In the genomic region with DNA sequence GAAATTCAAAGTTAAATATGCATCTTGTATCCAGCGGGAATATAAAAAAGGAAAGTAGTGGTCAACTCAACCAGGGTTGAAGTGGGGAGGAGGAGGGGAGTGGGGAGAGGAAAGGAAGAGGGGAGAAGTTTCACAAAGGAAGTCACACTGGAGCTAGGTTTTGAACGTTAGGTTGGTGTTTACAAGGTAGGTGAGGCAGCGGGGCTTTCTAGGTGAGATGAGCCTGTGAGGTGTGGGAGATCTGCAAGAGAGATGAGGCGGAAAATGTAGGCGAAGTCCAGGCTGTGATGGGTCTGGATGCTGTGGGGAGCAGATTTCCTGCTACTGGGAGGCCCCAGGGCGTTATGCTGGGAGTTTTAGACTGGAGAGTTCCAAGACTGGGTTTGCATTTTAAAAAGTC, we compare ENCODE assay signal across 2 cellular contexts.
TF ChIP-seq lines count a peak whose summit lies in the region.

No MANE protein-coding gene starts in this region.

TF ChIP-seq in GM23338, 12 proteins besides CTCF, POLR2A, EP300 and RAD21 (continues in another document):
- TF ChIP-seq EZH2phosphoT487 (IDR thresholded peaks at IDR 0.05; ENCODE audit: unreplicated experiment) (no peak), CREB1 (CRISPR knock-in tag; IDR thresholded peaks at IDR 0.05; ENCODE audit: low read depth) (no peak), JUNB (IDR thresholded peaks at IDR 0.05; ENCODE audit: unreplicated experiment) (no peak), STAT1 (IDR thresholded peaks at IDR 0.05; ENCODE audit: unreplicated experiment) (no peak), POLR2AphosphoS5 (IDR thresholded peaks at IDR 0.05; ENCODE audit: low read depth) (no peak), NANOG (IDR thresholded peaks at IDR 0.05; ENCODE audit: borderline replicate concordance) (no peak), EZH2 (IDR thresholded peaks at IDR 0.05; ENCODE audit: low read depth, unreplicated experiment) (no peak), ETS1 (IDR thresholded peaks at IDR 0.05) (no peak)
- TF ChIP-seq, protein P1, sequence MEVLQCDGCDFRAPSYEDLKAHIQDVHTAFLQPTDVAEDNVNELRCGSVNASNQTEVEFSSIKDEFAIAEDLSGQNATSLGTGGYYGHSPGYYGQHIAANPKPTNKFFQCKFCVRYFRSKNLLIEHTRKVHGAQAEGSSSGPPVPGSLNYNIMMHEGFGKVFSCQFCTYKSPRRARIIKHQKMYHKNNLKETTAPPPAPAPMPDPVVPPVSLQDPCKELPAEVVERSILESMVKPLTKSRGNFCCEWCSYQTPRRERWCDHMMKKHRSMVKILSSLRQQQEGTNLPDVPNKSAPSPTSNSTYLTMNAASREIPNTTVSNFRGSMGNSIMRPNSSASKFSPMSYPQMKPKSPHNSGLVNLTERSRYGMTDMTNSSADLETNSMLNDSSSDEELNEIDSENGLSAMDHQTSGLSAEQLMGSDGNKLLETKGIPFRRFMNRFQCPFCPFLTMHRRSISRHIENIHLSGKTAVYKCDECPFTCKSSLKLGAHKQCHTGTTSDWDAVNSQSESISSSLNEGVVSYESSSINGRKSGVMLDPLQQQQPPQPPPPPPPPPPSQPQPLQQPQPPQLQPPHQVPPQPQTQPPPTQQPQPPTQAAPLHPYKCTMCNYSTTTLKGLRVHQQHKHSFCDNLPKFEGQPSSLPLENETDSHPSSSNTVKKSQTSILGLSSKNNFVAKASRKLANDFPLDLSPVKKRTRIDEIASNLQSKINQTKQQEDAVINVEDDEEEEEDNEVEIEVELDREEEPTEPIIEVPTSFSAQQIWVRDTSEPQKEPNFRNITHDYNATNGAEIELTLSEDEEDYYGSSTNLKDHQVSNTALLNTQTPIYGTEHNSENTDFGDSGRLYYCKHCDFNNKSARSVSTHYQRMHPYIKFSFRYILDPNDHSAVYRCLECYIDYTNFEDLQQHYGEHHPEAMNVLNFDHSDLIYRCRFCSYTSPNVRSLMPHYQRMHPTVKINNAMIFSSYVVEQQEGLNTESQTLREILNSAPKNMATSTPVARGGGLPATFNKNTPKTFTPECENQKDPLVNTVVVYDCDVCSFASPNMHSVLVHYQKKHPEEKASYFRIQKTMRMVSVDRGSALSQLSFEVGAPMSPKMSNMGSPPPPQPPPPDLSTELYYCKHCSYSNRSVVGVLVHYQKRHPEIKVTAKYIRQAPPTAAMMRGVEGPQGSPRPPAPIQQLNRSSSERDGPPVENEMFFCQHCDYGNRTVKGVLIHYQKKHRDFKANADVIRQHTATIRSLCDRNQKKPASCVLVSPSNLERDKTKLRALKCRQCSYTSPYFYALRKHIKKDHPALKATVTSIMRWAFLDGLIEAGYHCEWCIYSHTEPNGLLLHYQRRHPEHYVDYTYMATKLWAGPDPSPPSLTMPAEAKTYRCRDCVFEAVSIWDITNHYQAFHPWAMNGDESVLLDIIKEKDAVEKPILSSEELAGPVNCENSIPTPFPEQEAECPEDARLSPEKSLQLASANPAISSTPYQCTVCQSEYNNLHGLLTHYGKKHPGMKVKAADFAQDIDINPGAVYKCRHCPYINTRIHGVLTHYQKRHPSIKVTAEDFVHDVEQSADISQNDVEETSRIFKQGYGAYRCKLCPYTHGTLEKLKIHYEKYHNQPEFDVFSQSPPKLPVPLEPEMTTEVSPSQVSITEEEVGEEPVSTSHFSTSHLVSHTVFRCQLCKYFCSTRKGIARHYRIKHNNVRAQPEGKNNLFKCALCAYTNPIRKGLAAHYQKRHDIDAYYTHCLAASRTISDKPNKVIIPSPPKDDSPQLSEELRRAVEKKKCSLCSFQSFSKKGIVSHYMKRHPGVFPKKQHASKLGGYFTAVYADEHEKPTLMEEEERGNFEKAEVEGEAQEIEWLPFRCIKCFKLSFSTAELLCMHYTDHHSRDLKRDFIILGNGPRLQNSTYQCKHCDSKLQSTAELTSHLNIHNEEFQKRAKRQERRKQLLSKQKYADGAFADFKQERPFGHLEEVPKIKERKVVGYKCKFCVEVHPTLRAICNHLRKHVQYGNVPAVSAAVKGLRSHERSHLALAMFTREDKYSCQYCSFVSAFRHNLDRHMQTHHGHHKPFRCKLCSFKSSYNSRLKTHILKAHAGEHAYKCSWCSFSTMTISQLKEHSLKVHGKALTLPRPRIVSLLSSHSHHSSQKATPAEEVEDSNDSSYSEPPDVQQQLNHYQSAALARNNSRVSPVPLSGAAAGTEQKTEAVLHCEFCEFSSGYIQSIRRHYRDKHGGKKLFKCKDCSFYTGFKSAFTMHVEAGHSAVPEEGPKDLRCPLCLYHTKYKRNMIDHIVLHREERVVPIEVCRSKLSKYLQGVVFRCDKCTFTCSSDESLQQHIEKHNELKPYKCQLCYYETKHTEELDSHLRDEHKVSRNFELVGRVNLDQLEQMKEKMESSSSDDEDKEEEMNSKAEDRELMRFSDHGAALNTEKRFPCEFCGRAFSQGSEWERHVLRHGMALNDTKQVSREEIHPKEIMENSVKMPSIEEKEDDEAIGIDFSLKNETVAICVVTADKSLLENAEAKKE (CRISPR knock-in tag; IDR thresholded peaks at IDR 0.05) = no peak
- TF ChIP-seq, protein P2, sequence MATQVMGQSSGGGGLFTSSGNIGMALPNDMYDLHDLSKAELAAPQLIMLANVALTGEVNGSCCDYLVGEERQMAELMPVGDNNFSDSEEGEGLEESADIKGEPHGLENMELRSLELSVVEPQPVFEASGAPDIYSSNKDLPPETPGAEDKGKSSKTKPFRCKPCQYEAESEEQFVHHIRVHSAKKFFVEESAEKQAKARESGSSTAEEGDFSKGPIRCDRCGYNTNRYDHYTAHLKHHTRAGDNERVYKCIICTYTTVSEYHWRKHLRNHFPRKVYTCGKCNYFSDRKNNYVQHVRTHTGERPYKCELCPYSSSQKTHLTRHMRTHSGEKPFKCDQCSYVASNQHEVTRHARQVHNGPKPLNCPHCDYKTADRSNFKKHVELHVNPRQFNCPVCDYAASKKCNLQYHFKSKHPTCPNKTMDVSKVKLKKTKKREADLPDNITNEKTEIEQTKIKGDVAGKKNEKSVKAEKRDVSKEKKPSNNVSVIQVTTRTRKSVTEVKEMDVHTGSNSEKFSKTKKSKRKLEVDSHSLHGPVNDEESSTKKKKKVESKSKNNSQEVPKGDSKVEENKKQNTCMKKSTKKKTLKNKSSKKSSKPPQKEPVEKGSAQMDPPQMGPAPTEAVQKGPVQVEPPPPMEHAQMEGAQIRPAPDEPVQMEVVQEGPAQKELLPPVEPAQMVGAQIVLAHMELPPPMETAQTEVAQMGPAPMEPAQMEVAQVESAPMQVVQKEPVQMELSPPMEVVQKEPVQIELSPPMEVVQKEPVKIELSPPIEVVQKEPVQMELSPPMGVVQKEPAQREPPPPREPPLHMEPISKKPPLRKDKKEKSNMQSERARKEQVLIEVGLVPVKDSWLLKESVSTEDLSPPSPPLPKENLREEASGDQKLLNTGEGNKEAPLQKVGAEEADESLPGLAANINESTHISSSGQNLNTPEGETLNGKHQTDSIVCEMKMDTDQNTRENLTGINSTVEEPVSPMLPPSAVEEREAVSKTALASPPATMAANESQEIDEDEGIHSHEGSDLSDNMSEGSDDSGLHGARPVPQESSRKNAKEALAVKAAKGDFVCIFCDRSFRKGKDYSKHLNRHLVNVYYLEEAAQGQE (IDR thresholded peaks at IDR 0.05; ENCODE audit: unreplicated experiment) = no peak

TF ChIP-seq in GM12891, 5 proteins besides CTCF, POLR2A, EP300 and RAD21:
- no peak for TF ChIP-seq TAF1 (IDR thresholded peaks at IDR 0.05; ENCODE audit: low read depth, low read length)
- TF ChIP-seq SPI1 (IDR thresholded peaks at IDR 0.05; ENCODE audit: low read depth, low read length) = no peak
- TF ChIP-seq POLR2AphosphoS5 (IDR thresholded peaks at IDR 0.05; ENCODE audit: low read depth, low read length) = no peak
